ENCODE assay signal across 1 cellular context in the genomic region with DNA sequence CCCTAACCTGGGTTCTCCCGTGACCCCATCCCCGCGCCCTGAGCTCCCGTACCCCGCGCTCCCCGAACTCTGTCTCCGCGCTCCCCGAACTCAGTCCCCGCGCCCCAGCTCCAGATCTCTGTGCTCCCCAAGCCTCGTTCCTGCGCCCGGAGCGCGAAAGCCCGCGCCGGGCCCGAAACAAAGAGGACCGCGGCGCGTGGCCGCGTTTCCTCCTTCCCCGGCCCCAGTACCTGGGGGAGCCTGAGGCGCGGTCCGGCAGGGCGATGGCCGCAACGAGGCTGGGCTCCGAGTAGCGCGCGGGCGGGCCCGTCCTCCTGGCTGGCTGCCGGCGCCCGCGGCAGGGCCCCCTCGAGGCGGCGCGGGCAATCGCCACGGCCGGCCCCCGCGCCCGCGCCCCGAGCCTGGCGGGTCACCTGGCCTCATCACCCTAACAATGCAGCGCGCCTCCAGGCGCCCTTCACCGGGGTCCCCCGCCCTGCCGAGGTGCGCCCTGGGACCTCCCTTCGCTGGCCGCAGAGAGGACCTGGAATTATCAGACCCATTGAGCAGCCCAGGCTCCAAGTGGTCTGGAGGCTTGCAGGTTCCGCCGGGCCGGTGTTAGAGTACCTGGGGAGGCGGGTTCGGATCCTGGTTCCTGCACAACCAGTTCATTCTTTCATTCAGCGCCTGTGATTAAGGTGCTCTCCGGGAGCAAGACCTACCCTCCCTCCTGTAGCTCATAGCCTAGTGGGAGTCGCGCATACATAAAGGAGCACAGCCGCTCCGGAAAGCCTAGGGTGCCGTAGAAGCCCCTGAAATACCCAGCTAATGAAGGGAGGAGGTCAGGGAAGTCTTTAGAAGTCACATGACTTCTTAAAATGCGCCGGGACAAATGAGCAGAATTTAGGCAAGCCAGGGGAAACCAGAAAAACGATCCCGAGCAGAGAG.
TF ChIP-seq lines count a peak whose summit lies in the region.

TSS of gene TNS3 (minus strand) at position 291 of the 927 bp plus-strand sequence. CDS start 142,475 bp downstream, outside the sequence.

TF ChIP-seq in HepG2, 621 proteins besides CTCF, POLR2A, EP300 and RAD21 (continued from another document and continues in another):
- TF ChIP-seq, protein P1, sequence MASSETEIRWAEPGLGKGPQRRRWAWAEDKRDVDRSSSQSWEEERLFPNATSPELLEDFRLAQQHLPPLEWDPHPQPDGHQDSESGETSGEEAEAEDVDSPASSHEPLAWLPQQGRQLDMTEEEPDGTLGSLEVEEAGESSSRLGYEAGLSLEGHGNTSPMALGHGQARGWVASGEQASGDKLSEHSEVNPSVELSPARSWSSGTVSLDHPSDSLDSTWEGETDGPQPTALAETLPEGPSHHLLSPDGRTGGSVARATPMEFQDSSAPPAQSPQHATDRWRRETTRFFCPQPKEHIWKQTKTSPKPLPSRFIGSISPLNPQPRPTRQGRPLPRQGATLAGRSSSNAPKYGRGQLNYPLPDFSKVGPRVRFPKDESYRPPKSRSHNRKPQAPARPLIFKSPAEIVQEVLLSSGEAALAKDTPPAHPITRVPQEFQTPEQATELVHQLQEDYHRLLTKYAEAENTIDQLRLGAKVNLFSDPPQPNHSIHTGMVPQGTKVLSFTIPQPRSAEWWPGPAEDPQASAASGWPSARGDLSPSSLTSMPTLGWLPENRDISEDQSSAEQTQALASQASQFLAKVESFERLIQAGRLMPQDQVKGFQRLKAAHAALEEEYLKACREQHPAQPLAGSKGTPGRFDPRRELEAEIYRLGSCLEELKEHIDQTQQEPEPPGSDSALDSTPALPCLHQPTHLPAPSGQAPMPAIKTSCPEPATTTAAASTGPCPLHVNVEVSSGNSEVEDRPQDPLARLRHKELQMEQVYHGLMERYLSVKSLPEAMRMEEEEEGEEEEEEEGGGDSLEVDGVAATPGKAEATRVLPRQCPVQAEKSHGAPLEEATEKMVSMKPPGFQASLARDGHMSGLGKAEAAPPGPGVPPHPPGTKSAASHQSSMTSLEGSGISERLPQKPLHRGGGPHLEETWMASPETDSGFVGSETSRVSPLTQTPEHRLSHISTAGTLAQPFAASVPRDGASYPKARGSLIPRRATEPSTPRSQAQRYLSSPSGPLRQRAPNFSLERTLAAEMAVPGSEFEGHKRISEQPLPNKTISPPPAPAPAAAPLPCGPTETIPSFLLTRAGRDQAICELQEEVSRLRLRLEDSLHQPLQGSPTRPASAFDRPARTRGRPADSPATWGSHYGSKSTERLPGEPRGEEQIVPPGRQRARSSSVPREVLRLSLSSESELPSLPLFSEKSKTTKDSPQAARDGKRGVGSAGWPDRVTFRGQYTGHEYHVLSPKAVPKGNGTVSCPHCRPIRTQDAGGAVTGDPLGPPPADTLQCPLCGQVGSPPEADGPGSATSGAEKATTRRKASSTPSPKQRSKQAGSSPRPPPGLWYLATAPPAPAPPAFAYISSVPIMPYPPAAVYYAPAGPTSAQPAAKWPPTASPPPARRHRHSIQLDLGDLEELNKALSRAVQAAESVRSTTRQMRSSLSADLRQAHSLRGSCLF (CRISPR knock-in tag; IDR thresholded peaks at IDR 0.05; ENCODE audit: borderline replicate concordance) = no peak
- TF ChIP-seq BRCA1 (CRISPR knock-in tag; IDR thresholded peaks at IDR 0.05) (0 out of 2 replicates have a peak, but pooled peaks have one; percentile 41), SUZ12 (IDR thresholded peaks at IDR 0.05; ENCODE audit: low read depth, low read length) (no peak), NFRKB (IDR thresholded peaks at IDR 0.05) (no peak), PHF21A (CRISPR knock-in tag; IDR thresholded peaks at IDR 0.05) (peak; percentile 36; the same call in 1 of the 2 replicates), DDIT3 (CRISPR knock-in tag; IDR thresholded peaks at IDR 0.05) (no peak), ZSCAN29 (CRISPR knock-in tag; conservative IDR thresholded peaks at IDR 0.05) (no peak), ZNF644 (CRISPR knock-in tag; IDR thresholded peaks at IDR 0.05; ENCODE audit: low read depth) (no peak), DBP (CRISPR knock-in tag; IDR thresholded peaks at IDR 0.05; ENCODE audit: not compliant biosample characterization) (peak; percentile 36), ZNF12 (CRISPR knock-in tag; IDR thresholded peaks at IDR 0.05) (no peak), ONECUT2 (CRISPR knock-in tag; IDR thresholded peaks at IDR 0.05) (no peak), HOXA7 (CRISPR knock-in tag; IDR thresholded peaks at IDR 0.05) (no peak), ZNF292 (CRISPR knock-in tag; IDR thresholded peaks at IDR 0.05; ENCODE audit: borderline replicate concordance, low read depth) (no peak; the same call in 1 of the 2 replicates), XRCC5 (optimal IDR thresholded peaks at IDR 0.05; ENCODE audit: low read length) (no peak), ZNF619 (CRISPR knock-in tag; IDR thresholded peaks at IDR 0.05) (no peak), ZNF720 (CRISPR knock-in tag; IDR thresholded peaks at IDR 0.05) (no peak), MEF2D (CRISPR knock-in tag; IDR thresholded peaks at IDR 0.05) (no peak; the same call in 1 of the 2 replicates), ZNF274 (CRISPR knock-in tag; IDR thresholded peaks at IDR 0.05) (no peak), ZNF484 (CRISPR knock-in tag; IDR thresholded peaks at IDR 0.05; ENCODE audit: borderline replicate concordance, low read depth) (no peak), ZNF280D (CRISPR knock-in tag; IDR thresholded peaks at IDR 0.05) (no peak)
- TF ChIP-seq, protein P2, sequence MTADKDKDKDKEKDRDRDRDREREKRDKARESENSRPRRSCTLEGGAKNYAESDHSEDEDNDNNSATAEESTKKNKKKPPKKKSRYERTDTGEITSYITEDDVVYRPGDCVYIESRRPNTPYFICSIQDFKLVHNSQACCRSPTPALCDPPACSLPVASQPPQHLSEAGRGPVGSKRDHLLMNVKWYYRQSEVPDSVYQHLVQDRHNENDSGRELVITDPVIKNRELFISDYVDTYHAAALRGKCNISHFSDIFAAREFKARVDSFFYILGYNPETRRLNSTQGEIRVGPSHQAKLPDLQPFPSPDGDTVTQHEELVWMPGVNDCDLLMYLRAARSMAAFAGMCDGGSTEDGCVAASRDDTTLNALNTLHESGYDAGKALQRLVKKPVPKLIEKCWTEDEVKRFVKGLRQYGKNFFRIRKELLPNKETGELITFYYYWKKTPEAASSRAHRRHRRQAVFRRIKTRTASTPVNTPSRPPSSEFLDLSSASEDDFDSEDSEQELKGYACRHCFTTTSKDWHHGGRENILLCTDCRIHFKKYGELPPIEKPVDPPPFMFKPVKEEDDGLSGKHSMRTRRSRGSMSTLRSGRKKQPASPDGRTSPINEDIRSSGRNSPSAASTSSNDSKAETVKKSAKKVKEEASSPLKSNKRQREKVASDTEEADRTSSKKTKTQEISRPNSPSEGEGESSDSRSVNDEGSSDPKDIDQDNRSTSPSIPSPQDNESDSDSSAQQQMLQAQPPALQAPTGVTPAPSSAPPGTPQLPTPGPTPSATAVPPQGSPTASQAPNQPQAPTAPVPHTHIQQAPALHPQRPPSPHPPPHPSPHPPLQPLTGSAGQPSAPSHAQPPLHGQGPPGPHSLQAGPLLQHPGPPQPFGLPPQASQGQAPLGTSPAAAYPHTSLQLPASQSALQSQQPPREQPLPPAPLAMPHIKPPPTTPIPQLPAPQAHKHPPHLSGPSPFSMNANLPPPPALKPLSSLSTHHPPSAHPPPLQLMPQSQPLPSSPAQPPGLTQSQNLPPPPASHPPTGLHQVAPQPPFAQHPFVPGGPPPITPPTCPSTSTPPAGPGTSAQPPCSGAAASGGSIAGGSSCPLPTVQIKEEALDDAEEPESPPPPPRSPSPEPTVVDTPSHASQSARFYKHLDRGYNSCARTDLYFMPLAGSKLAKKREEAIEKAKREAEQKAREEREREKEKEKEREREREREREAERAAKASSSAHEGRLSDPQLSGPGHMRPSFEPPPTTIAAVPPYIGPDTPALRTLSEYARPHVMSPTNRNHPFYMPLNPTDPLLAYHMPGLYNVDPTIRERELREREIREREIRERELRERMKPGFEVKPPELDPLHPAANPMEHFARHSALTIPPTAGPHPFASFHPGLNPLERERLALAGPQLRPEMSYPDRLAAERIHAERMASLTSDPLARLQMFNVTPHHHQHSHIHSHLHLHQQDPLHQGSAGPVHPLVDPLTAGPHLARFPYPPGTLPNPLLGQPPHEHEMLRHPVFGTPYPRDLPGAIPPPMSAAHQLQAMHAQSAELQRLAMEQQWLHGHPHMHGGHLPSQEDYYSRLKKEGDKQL (CRISPR knock-in tag; IDR thresholded peaks at IDR 0.05; ENCODE audit: low read depth) = no peak
- TF ChIP-seq, protein P3, sequence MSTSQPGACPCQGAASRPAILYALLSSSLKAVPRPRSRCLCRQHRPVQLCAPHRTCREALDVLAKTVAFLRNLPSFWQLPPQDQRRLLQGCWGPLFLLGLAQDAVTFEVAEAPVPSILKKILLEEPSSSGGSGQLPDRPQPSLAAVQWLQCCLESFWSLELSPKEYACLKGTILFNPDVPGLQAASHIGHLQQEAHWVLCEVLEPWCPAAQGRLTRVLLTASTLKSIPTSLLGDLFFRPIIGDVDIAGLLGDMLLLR (CRISPR knock-in tag; IDR thresholded peaks at IDR 0.05) = no peak
- TF ChIP-seq, protein P4, sequence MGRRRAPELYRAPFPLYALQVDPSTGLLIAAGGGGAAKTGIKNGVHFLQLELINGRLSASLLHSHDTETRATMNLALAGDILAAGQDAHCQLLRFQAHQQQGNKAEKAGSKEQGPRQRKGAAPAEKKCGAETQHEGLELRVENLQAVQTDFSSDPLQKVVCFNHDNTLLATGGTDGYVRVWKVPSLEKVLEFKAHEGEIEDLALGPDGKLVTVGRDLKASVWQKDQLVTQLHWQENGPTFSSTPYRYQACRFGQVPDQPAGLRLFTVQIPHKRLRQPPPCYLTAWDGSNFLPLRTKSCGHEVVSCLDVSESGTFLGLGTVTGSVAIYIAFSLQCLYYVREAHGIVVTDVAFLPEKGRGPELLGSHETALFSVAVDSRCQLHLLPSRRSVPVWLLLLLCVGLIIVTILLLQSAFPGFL (CRISPR knock-in tag; IDR thresholded peaks at IDR 0.05) = no peak
- TF ChIP-seq, protein P5, sequence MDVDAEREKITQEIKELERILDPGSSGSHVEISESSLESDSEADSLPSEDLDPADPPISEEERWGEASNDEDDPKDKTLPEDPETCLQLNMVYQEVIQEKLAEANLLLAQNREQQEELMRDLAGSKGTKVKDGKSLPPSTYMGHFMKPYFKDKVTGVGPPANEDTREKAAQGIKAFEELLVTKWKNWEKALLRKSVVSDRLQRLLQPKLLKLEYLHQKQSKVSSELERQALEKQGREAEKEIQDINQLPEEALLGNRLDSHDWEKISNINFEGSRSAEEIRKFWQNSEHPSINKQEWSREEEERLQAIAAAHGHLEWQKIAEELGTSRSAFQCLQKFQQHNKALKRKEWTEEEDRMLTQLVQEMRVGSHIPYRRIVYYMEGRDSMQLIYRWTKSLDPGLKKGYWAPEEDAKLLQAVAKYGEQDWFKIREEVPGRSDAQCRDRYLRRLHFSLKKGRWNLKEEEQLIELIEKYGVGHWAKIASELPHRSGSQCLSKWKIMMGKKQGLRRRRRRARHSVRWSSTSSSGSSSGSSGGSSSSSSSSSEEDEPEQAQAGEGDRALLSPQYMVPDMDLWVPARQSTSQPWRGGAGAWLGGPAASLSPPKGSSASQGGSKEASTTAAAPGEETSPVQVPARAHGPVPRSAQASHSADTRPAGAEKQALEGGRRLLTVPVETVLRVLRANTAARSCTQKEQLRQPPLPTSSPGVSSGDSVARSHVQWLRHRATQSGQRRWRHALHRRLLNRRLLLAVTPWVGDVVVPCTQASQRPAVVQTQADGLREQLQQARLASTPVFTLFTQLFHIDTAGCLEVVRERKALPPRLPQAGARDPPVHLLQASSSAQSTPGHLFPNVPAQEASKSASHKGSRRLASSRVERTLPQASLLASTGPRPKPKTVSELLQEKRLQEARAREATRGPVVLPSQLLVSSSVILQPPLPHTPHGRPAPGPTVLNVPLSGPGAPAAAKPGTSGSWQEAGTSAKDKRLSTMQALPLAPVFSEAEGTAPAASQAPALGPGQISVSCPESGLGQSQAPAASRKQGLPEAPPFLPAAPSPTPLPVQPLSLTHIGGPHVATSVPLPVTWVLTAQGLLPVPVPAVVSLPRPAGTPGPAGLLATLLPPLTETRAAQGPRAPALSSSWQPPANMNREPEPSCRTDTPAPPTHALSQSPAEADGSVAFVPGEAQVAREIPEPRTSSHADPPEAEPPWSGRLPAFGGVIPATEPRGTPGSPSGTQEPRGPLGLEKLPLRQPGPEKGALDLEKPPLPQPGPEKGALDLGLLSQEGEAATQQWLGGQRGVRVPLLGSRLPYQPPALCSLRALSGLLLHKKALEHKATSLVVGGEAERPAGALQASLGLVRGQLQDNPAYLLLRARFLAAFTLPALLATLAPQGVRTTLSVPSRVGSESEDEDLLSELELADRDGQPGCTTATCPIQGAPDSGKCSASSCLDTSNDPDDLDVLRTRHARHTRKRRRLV (CRISPR knock-in tag; IDR thresholded peaks at IDR 0.05) = no peak
